In the genomic region with DNA sequence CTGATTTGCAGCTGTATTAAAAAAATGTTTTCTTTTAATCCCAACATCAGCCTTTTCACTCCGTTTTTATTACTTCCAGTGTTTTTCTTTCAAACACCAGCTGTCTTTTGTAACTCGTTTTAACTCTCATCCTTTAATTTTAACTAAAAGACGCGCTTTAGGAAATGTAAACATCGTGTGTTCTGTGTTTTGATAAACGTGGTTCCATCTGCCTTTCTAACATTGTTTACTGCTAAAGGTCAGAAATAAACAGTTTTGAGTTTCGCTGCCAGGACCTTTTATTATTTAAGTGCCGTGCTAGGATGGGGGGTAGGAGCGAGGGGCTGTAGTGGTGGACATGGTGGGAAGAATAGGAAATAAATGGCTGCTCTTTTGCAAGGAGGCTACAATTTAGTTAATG, we compare ENCODE assay signal across 8 cellular contexts. TPM values are rescaled to one million over a fixed set of nuclear protein-coding genes. Genes with fewer than 3 reads are reported as not detected.
A peak's percentile ranks its signal among the peaks of the same experiment; 100 is the strongest.
DNase-seq lines count a peak whose midpoint lies in the region; ATAC-seq, FAIRE-seq and TF ChIP-seq lines count a peak whose summit lies in the region.

No MANE protein-coding gene starts in this region.

- DNase-seq in heart right ventricle (no peak), Right ventricle myocardium superior (no peak), K562 (ENCODE audit: extremely low read depth in 1 of 4, low spot score in 3 of 4) (peak in 1 of 4 experiments; percentile 19), lung microvascular endothelial cell (ENCODE audit: low read depth in 2 of 2) (peak; percentile 16 to 32), aorta (no peak), NOMO-1 (lab: John Stamatoyannopoulos, UW; ENCODE audit: unreplicated experiment in 2 of 2) (no peak)

- no peaks in the 10 kb centered on the region for H3K36me3 ChIP-seq in heart right ventricle
- no peaks in the 10 kb centered on the region for H3K36me3 ChIP-seq in K562 (ENCODE audit: control insufficient read depth, insufficient read depth, low read length)
- no peaks in the 10 kb centered on the region for H3K36me3 ChIP-seq in aorta (ENCODE audit: control insufficient read depth in 1 of 2, insufficient read depth in 2 of 2, low read length in 1 of 2)

- H3K9ac ChIP-seq in K562 (ENCODE audit: insufficient read depth in 1 of 2, low read depth in 2 of 2, low read length in 2 of 2), result peak overlapping the region; percentile 96 to 98

- WGBS in heart right ventricle, 2 donors, result 1 to 3% methylated on average over 9 of the region's 9 CpGs
- 5% methylated on average over 9 of the region's 9 CpGs for WGBS in K562 (ENCODE audit: insufficient coverage, low coverage, missing lambda C conversion rate)
- WGBS in aorta, 2 donors, result 1 to 2% methylated on average over 9 of the region's 9 CpGs

- no peak for FAIRE-seq in K562 (lab: Jason Lieb, UNC)

- H3K9me3 ChIP-seq in heart right ventricle, result no peaks in the 10 kb centered on the region
- no peaks in the 10 kb centered on the region for H3K9me3 ChIP-seq in K562 (replicated peaks; ENCODE audit: control insufficient read depth, insufficient read depth, low read depth, low read length)
- H3K9me3 ChIP-seq in aorta (ENCODE audit: control insufficient read depth, low read length), result no peaks in the 10 kb centered on the region

- H3K79me2 ChIP-seq in K562 (ENCODE audit: control insufficient read depth, insufficient read depth, low read length), result peaks cover 33% of the 10 kb centered on the region

- TSS peak; percentile 63 for BruUV-seq in K562 (replicated peaks; lab: Mats Ljungman, UMichigan)

- H3K4me3 ChIP-seq in heart right ventricle (peak overlapping the region in 9 of 10 donors; percentile 81 to 99 (median 94)), K562 (peak overlapping the region; percentile 63), aorta (ENCODE audit: low read length in 2 of 2) (peak overlapping the region; percentile 49 to 77)

- H4K20me1 ChIP-seq in K562 (replicated peaks; ENCODE audit: control insufficient read depth, insufficient read depth, low read length), result peaks cover 3% of the 10 kb centered on the region; the same call in 1 of the 2 replicates

- peaks cover 0 to 27% (median 15%) of the 10 kb centered on the region in 9 donors for H3K4me1 ChIP-seq in heart right ventricle
- H3K4me1 ChIP-seq in K562 (replicated peaks in 1 of 2; ENCODE audit: control insufficient read depth in 2 of 2, insufficient read depth in 2 of 2, low read length in 2 of 2), result peaks cover 12 to 28% of the 10 kb centered on the region in 2 experiments
- peaks cover 0 to 2% of the 10 kb centered on the region in 2 donors for H3K4me1 ChIP-seq in aorta (ENCODE audit: control insufficient read depth in 1 of 2, insufficient read depth in 2 of 2, low read length in 2 of 2)

- POLR2A ChIA-PET in K562 (lab: Yijun Ruan, JAX), result interaction anchor here (0.6 to 1.8 kb wide), 18 partner anchors 9 to 259 kb away, joined by 3 to 11 read pairs (median 3); no protein-coding TSS in a partner anchor

- TF ChIP-seq RAD21 in K562 (CRISPR knock-in tag; conservative IDR thresholded peaks at IDR 0.05 in 1 of 2, IDR thresholded peaks at IDR 0.05 in 1 of 2), result peak in 1 of 2 experiments; percentile 3; a peak in 1 of 4 replicates

- H3K27ac ChIP-seq in heart right ventricle (peak overlapping the region in 8 of 10 donors; percentile 100), K562 (ENCODE audit: extremely low read depth, low read depth, low read length) (peak overlapping the region; percentile 98), aorta (ENCODE audit: low read depth in 1 of 2, low read length in 2 of 2) (no peak overlapping the region)

- intact Hi-C loops in heart right ventricle (cut with DNase I) (loop anchor here in 9 of 10 donors (5.0 to 10.0 kb wide), 7 partner anchors 81 to 593 kb away; a partner anchor contains a TSS), Right ventricle myocardium superior (cut with DNase I) (loop anchor here (5.0 kb wide), 1 partner anchor 81 kb away; a partner anchor contains a TSS), K562 (cut with micrococcal nuclease) (loop anchor here (5.0 to 10.0 kb wide), 4 partner anchors 64 to 457 kb away; no protein-coding TSS in a partner anchor), aorta (cut with DNase I) (loop anchor here (5.0 to 10.0 kb wide), 3 partner anchors 259 to 363 kb away; a partner anchor contains a TSS)

- H2AFZ ChIP-seq in K562 (ENCODE audit: low read depth, low read length), result peak overlapping the region; percentile 82

- CTCF ChIA-PET in K562 (lab: Yijun Ruan, JAX; ENCODE audit: low intra/inter-chr PET ratio), result no interaction called here

- ATAC-seq in heart right ventricle (no peak), Right ventricle myocardium superior (ENCODE audit: poor library complexity) (no peak), K562 (no peak), aorta (ENCODE audit: low FRiP score) (no peak), GM21786 (IDR thresholded peaks at IDR 0.05; ENCODE audit: unreplicated experiment) (no peak), GM18873 (IDR thresholded peaks at IDR 0.05; ENCODE audit: low FRiP score, unreplicated experiment) (no peak)

- no peak for TF ChIP-seq EP300 in K562 (IDR thresholded peaks at IDR 0.05; ENCODE audit: low read length)

- H3K27me3 ChIP-seq in heart right ventricle (no peaks in the 10 kb centered on the region), K562 (ENCODE audit: control insufficient read depth in 2 of 2, insufficient read depth in 2 of 2, low read length in 2 of 2) (no peaks in the 10 kb centered on the region), aorta (ENCODE audit: control insufficient read depth in 1 of 2, insufficient read depth in 2 of 2, low read length in 1 of 2) (no peaks in the 10 kb centered on the region)

- H3K4me2 ChIP-seq in K562 (ENCODE audit: insufficient read depth, low read length), result peak overlapping the region; percentile 84

- TF ChIP-seq CTCF in heart right ventricle (IDR thresholded peaks at IDR 0.05) (no peak), K562 (IDR thresholded peaks at IDR 0.05 in 2 of 3, conservative IDR thresholded peaks at IDR 0.05 in 1 of 3; ENCODE audit: insufficient read depth in 2 of 3, low read depth in 1 of 3, low read length in 3 of 3) (no peak)

- in situ Hi-C loops in K562 (cut with MboI), result no loop called here

- H3K9me1 ChIP-seq in K562 (ENCODE audit: control insufficient read depth, insufficient read depth, low read length), result no peaks in the 10 kb centered on the region

- no peak for TF ChIP-seq POLR2A in K562 (conservative IDR thresholded peaks at IDR 0.05)

TF ChIP-seq in K562, 482 proteins besides CTCF, POLR2A, EP300 and RAD21 (continues in another document):
- TF ChIP-seq ZNF347 (CRISPR knock-in tag; IDR thresholded peaks at IDR 0.05; ENCODE audit: low read depth), result no peak
- no peak for TF ChIP-seq CXXC5 (CRISPR knock-in tag; IDR thresholded peaks at IDR 0.05)
- TF ChIP-seq ZKSCAN8 (CRISPR knock-in tag; IDR thresholded peaks at IDR 0.05), result no peak
- TF ChIP-seq, protein P1, sequence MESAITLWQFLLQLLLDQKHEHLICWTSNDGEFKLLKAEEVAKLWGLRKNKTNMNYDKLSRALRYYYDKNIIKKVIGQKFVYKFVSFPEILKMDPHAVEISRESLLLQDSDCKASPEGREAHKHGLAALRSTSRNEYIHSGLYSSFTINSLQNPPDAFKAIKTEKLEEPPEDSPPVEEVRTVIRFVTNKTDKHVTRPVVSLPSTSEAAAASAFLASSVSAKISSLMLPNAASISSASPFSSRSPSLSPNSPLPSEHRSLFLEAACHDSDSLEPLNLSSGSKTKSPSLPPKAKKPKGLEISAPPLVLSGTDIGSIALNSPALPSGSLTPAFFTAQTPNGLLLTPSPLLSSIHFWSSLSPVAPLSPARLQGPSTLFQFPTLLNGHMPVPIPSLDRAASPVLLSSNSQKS (CRISPR knock-in tag; IDR thresholded peaks at IDR 0.05), result 0 out of 2 replicates have a peak, but pooled peaks have one; percentile 47
- no peak for TF ChIP-seq ZNF79 (CRISPR knock-in tag; IDR thresholded peaks at IDR 0.05; ENCODE audit: low read depth)
- no peak for TF ChIP-seq SAFB2 (IDR thresholded peaks at IDR 0.05; ENCODE audit: borderline replicate concordance, low read depth, low read length, severe bottlenecking)
- TF ChIP-seq CSDE1 (IDR thresholded peaks at IDR 0.05), result 0 out of 4 replicates have a peak, but pooled peaks of 1 of the 2 experiments have one; percentile 3
- TF ChIP-seq SIN3B (IDR thresholded peaks at IDR 0.05; ENCODE audit: low read depth), result no peak
- no peak for TF ChIP-seq NFE2 (IDR thresholded peaks at IDR 0.05; ENCODE audit: low read depth)
- no peak for TF ChIP-seq CREM (IDR thresholded peaks at IDR 0.05; ENCODE audit: low read depth)
- TF ChIP-seq TRIM24 (IDR thresholded peaks at IDR 0.05), result no peak
- TF ChIP-seq, protein P2, sequence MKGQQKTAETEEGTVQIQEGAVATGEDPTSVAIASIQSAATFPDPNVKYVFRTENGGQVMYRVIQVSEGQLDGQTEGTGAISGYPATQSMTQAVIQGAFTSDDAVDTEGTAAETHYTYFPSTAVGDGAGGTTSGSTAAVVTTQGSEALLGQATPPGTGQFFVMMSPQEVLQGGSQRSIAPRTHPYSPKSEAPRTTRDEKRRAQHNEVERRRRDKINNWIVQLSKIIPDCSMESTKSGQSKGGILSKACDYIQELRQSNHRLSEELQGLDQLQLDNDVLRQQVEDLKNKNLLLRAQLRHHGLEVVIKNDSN (CRISPR knock-in tag; IDR thresholded peaks at IDR 0.05), result no peak

RNA-seq across cellular contexts. Expression of a gene that starts 1.5 kb away (rescaled TPM):
- total RNA-seq in heart right ventricle (1 to 10 TPM; 3.0 to 6.9 (median 5.4) TPM), Right ventricle myocardium superior (3.9 TPM), K562 (2014; rRNA removed) (5.9 and 7.7 TPM in 2 replicates), K562 (2014; rRNA removed; fragmentation: Illumina TruSeq; extraction: Trizol) (12.6 and 14.9 TPM in 2 replicates), K562 (2015; rRNA removed; fragmentation: Illumina TruSeq; extraction: Trizol) (11.2 and 12.6 TPM in 2 replicates), K562 (2021) (7.6 and 8.7 TPM in 2 replicates), lung microvascular endothelial cell (4.6 and 5.6 TPM in 2 replicates), aorta (1 to 10 TPM; 7.0 to 7.2 TPM)
- polyA plus RNA-seq in heart right ventricle (1 to 10 TPM in 1 of 2 donors, under 1 TPM in 1; 0.65 to 1.0 TPM), K562 (2011; rRNA removed) (6.0 and 8.8 TPM in 2 replicates), K562 (2014; fragmentation: Illumina TruSeq; extraction: Trizol) (7.3 and 7.6 TPM in 2 replicates), K562 (2014; fragmentation: Nextera tagmentation; extraction: Ambion mirVana) (1 to 10 TPM; 2.7 to 3.3 TPM), K562 (2014; rRNA removed) (4.0 and 4.4 TPM in 2 replicates), aorta (1 to 10 TPM; 1.8 to 2.2 TPM)
- total RNA-seq in K562 (2011; cell fraction: chromatin; rRNA removed; ENCODE audit: low replicate concordance), result 5.2 and 25.3 TPM in 2 replicates
- 2.7 and 4.3 TPM in 2 replicates for total RNA-seq in K562 (2011; cell fraction: nucleolus; rRNA removed)
- 5.8 and 7.4 TPM in 2 replicates for total RNA-seq in K562 (2011; cell fraction: nucleoplasm; rRNA removed)
- 1.1 and 2.3 TPM in 2 replicates for polyA plus RNA-seq in K562 (2011; cell fraction: cytosol; rRNA removed)
- polyA plus RNA-seq in K562 (2011; cell fraction: nucleus; rRNA removed), result 2.0 and 2.2 TPM in 2 replicates
- 4.8 and 8.2 TPM in 2 replicates for polyA plus RNA-seq in K562 (2012)
- polyA minus RNA-seq in K562 (2011; rRNA and poly(A)+ RNA removed), result 22.4 and 23.4 TPM in 2 replicates
- polyA minus RNA-seq in K562 (2011; cell fraction: cytosol; rRNA and poly(A)+ RNA removed), result 9.2 and 10.0 TPM in 2 replicates
- 5.4 and 12.2 TPM in 2 replicates for polyA minus RNA-seq in K562 (2011; cell fraction: nucleus; rRNA and poly(A)+ RNA removed)

Comparison
In these comparisons a context has a peak if more than half of its experiments do, and no peak if none do; other contexts are left out.
1. DNase-seq: peak in lung microvascular endothelial cell (2 of 2); none in heart right ventricle (0 of 2), Right ventricle myocardium superior (single experiment), aorta (0 of 2) and NOMO-1 (0 of 2).
2. H3K27ac ChIP-seq: peak in heart right ventricle (8 of 10) and K562 (single experiment); none in aorta (0 of 2).
3. Peak in every context shown above with its lines, with median percentiles within 50 percentile points of each other: H3K4me3 ChIP-seq.